ENCODE assay signal across 29 cellular contexts in genomic region chrX:118364261-118364660, GRCh38.
"Had no signal": no experiment of that assay in that cellular context is flagged by ENCODE, and none has a peak within 500 bp of the region (broad histone marks: within the 10 kb centered on the region; RNA-seq: fewer than 3 reads in every experiment).

No MANE protein-coding gene starts in this region.

- H3K9me3 Mint-ChIP-seq: immature natural killer cell; naive thymus-derived CD8-positive, alpha-beta T cell; nephron; neural crest cell; stimulated activated naive B cell treated with anti-CD40 and anti-IgM and Interleukin-4, amounts not matched to agents 10 μg/mL and 1 μg/mL and 100 μg/mL, for 72 hours had no signal

- H3K4me1 ChIP-seq: left lung, lower lobe of right lung, prostate gland, suprapubic skin, upper lobe of right lung had no signal

- H3K27me3 Mint-ChIP-seq: naive thymus-derived CD8-positive, alpha-beta T cell; stimulated activated naive B cell treated with anti-CD40 and anti-IgM and Interleukin-4, amounts not matched to agents 10 μg/mL and 1 μg/mL and 100 μg/mL, for 72 hours had no signal

- H3K27ac ChIP-seq: left lung, lower lobe of right lung, pancreas, prostate gland, skin epidermis, suprapubic skin, thoracic aorta, tibial artery, upper lobe of right lung had no signal

- H3K36me3 Mint-ChIP-seq: immature natural killer cell had no signal

- H3K4me3 Mint-ChIP-seq: immature natural killer cell; naive thymus-derived CD8-positive, alpha-beta T cell; nephron; neural crest cell; stimulated activated naive B cell treated with anti-CD40 and anti-IgM and Interleukin-4, amounts not matched to agents 10 μg/mL and 1 μg/mL and 100 μg/mL, for 72 hours had no signal

- H3K9me3 ChIP-seq: left lung, lower lobe of right lung, pancreas, prostate gland, suprapubic skin, thoracic aorta, tibial artery, upper lobe of right lung had no signal

- ATAC-seq: left colon; left lung; lower lobe of right lung; naive thymus-derived CD8-positive, alpha-beta T cell; pancreas; right cardiac atrium; sciatic nerve; stimulated activated naive B cell treated with anti-CD40 and anti-IgM and Interleukin-4, amounts not matched to agents 10 μg/mL and 1 μg/mL and 100 μg/mL, for 72 hours; upper lobe of right lung had no signal

- H3K27me3 ChIP-seq: left lung, suprapubic skin, tibial artery, upper lobe of right lung had no signal

- H3K4me3 ChIP-seq: left lung, lower lobe of right lung, pancreas, prostate gland, skin epidermis, suprapubic skin, thoracic aorta, tibial artery, upper lobe of right lung had no signal

- DNase-seq: hypothalamus; immature natural killer cell; kidney; left colon; left lung; lower lobe of right lung; mammary epithelial cell; mesenchymal stem cell; naive thymus-derived CD8-positive, alpha-beta T cell; nucleus accumbens; pancreas; posterior cingulate gyrus; retina; right cardiac atrium; stimulated activated CD4-positive, alpha-beta T cell treated with anti-CD3 and anti-CD28 coated beads, Interleukin-12 subunit alpha, Interleukin-12 subunit beta, amount 100 ng/mL, for 4 hours; stimulated activated CD4-positive, alpha-beta T cell treated with anti-CD3 and anti-CD28 coated beads, Interleukin-15, amount 100 ng/mL, for 24 hours; stimulated activated CD4-positive, alpha-beta T cell treated with anti-CD3 and anti-CD28 coated beads, Interleukin-2, amount 100 ng/mL, for 24 hours; stimulated activated CD4-positive, alpha-beta T cell treated with anti-CD3 and anti-CD28 coated beads, Interleukin-4, amount 100 ng/mL, for 1 hour; stimulated activated naive B cell treated with anti-CD40 and anti-IgM and Interleukin-4, amounts not matched to agents 10 μg/mL and 1 μg/mL and 100 μg/mL, for 72 hours; tibial artery; trophoblast cell; upper lobe of right lung had no signal

- H3K27ac Mint-ChIP-seq: naive thymus-derived CD8-positive, alpha-beta T cell; nephron; stimulated activated naive B cell treated with anti-CD40 and anti-IgM and Interleukin-4, amounts not matched to agents 10 μg/mL and 1 μg/mL and 100 μg/mL, for 72 hours had no signal

- H3K36me3 ChIP-seq: left lung, lower lobe of right lung, pancreas, prostate gland, suprapubic skin, thoracic aorta, tibial artery, upper lobe of right lung had no signal
